19 cellular contexts compared by ENCODE assay signal in genomic region chr17:2377659-2378058, GRCh38.
"Had no signal": no experiment of that assay in that cellular context is flagged by ENCODE, and none has a peak within 500 bp of the region (broad histone marks: within the 10 kb centered on the region; RNA-seq: fewer than 3 reads in every experiment).

No MANE protein-coding gene starts in this region.

- H3K4me3 ChIP-seq: hepatocyte, pancreas, smooth muscle cell, thoracic aorta, transverse colon had no signal

- H3K4me2 ChIP-seq: hepatocyte, smooth muscle cell had no signal

- H3K27ac ChIP-seq: foreskin keratinocyte, hepatocyte, pancreas, thoracic aorta, transverse colon had no signal

- H3K4me3 Mint-ChIP-seq: endodermal cell; natural killer cell; neural crest cell; stimulated activated naive B cell treated with anti-CD40 and anti-IgM and Interleukin-4, amounts not matched to agents 10 μg/mL and 1 μg/mL and 100 μg/mL, for 72 hours; stimulated activated naive CD8-positive, alpha-beta T cell treated with anti-CD3 and anti-CD28 coated beads, Interleukin-15, amount 100 ng/mL, for 72 hours had no signal

- FAIRE-seq: endothelial cell of umbilical vein, pancreas had no signal

- H2AFZ ChIP-seq: hepatocyte had no signal

- H3K9me3 Mint-ChIP-seq: endodermal cell; natural killer cell; neural crest cell; stimulated activated naive B cell treated with anti-CD40 and anti-IgM and Interleukin-4, amounts not matched to agents 10 μg/mL and 1 μg/mL and 100 μg/mL, for 72 hours; stimulated activated naive CD8-positive, alpha-beta T cell treated with anti-CD3 and anti-CD28 coated beads, Interleukin-15, amount 100 ng/mL, for 72 hours had no signal

- H3K79me2 ChIP-seq: hepatocyte had no signal

- H3K9me3 ChIP-seq: pancreas, thoracic aorta, transverse colon had no signal

- H3K36me3 Mint-ChIP-seq: natural killer cell had no signal

- H3K27me3 ChIP-seq: foreskin keratinocyte, hepatocyte, pancreas, transverse colon had no signal

- H3K27me3 Mint-ChIP-seq: progenitor cell of endocrine pancreas; stimulated activated naive B cell treated with anti-CD40 and anti-IgM and Interleukin-4, amounts not matched to agents 10 μg/mL and 1 μg/mL and 100 μg/mL, for 72 hours; stimulated activated naive CD8-positive, alpha-beta T cell treated with anti-CD3 and anti-CD28 coated beads, Interleukin-15, amount 100 ng/mL, for 72 hours had no signal

- DNase-seq: dermis blood vessel endothelial cell; effector CD4-positive, alpha-beta T cell; endodermal cell; erythroblast; foreskin keratinocyte; natural killer cell; pancreas; stimulated activated CD4-positive, alpha-beta T cell treated with anti-CD3 and anti-CD28 coated beads, Interleukin-4, amount 100 ng/mL, for 1 hour; stimulated activated CD8-positive, alpha-beta memory T cell treated with anti-CD3 and anti-CD28 coated beads, Interleukin-4, amount 100 ng/mL, for 48 hours; stimulated activated naive B cell treated with anti-CD40 and anti-IgM and Interleukin-4, amounts not matched to agents 10 μg/mL and 1 μg/mL and 100 μg/mL, for 72 hours; stimulated activated naive CD8-positive, alpha-beta T cell treated with anti-CD3 and anti-CD28 coated beads, Interleukin-15, amount 100 ng/mL, for 72 hours; transverse colon had no signal

- H3K27ac Mint-ChIP-seq: endodermal cell, progenitor cell of endocrine pancreas had no signal

- H3K4me1 ChIP-seq: foreskin keratinocyte, pancreas had no signal

- H3K4me1 Mint-ChIP-seq: endodermal cell; natural killer cell; stimulated activated naive B cell treated with anti-CD40 and anti-IgM and Interleukin-4, amounts not matched to agents 10 μg/mL and 1 μg/mL and 100 μg/mL, for 72 hours had no signal

- ATAC-seq: foreskin keratinocyte; natural killer cell; pancreas; right cardiac atrium; stimulated activated naive B cell treated with anti-CD40 and anti-IgM and Interleukin-4, amounts not matched to agents 10 μg/mL and 1 μg/mL and 100 μg/mL, for 72 hours; stimulated activated naive CD8-positive, alpha-beta T cell treated with anti-CD3 and anti-CD28 coated beads, Interleukin-15, amount 100 ng/mL, for 72 hours had no signal

- H3K36me3 ChIP-seq: transverse colon had no signal
